In genomic region chr1:156777573-156777972, GRCh38 we compare ENCODE assay signal across 24 cellular contexts. TPM values are rescaled to one million over a fixed set of nuclear protein-coding genes. Genes with fewer than 3 reads are reported as not detected.
DNase-seq lines count a peak whose midpoint lies in the region; ATAC-seq lines count a peak whose summit lies in the region.
"Had no signal": no experiment of that assay in that cellular context is flagged by ENCODE, and none has a peak within 500 bp of the region (broad histone marks: within the 10 kb centered on the region; RNA-seq: fewer than 3 reads in every experiment).

No MANE protein-coding gene starts in this region.

- ATAC-seq in CD4-positive, CD25-positive, alpha-beta regulatory T cell (ENCODE audit: low read depth in 2 of 2): no peak
- ATAC-seq in activated CD8-positive, alpha-beta T cell treated with anti-CD3 and anti-CD28 coated beads, Interleukin-2, amount 10 ng/mL, durations not matched to agents 7 days and 5 days: no peak
- ATAC-seq in naive B cell (ENCODE audit: low read depth in 2 of 2) (no peak), GM21423 (IDR thresholded peaks at IDR 0.05; ENCODE audit: unreplicated experiment) (no peak), GM21526 (IDR thresholded peaks at IDR 0.05; ENCODE audit: low FRiP score, unreplicated experiment) (no peak)
- ATAC-seq: GM23338, right lobe of liver had no signal

- no peak overlapping the region for H3K27ac ChIP-seq in CD4-positive, CD25-positive, alpha-beta regulatory T cell (ENCODE audit: insufficient read depth, low read length, poor library complexity, severe bottlenecking)
- H3K27ac ChIP-seq: right lobe of liver, suprapubic skin had no signal

- no peaks in the 10 kb centered on the region for H3K9me3 ChIP-seq in CD4-positive, CD25-positive, alpha-beta regulatory T cell (ENCODE audit: control insufficient read depth in 2 of 2, low read length in 2 of 2)
- H3K9me3 ChIP-seq: right lobe of liver, suprapubic skin had no signal

- H3K36me3 Mint-ChIP-seq in T-helper 1 cell treated with Interleukin-12 subunit alpha and Interleukin-12 subunit beta and Interleukin-4 antibody, amounts not matched to agents 30 μg/mL and 1 μg/mL, for 36 hours (ENCODE audit: low read depth): peaks cover 25% of the 10 kb centered on the region
- peaks cover 18% of the 10 kb centered on the region for H3K36me3 Mint-ChIP-seq in CD4-positive, CD25-positive, alpha-beta regulatory T cell
- H3K36me3 Mint-ChIP-seq in activated CD8-positive, alpha-beta T cell treated with anti-CD3 and anti-CD28 coated beads, Interleukin-2, amount 10 ng/mL, durations not matched to agents 7 days and 5 days (ENCODE audit: low read depth): peaks cover 32% of the 10 kb centered on the region
- peaks cover 5 to 17% of the 10 kb centered on the region in 2 donors for H3K36me3 Mint-ChIP-seq in naive B cell

- no peak overlapping the region for H3K4me3 ChIP-seq in CD4-positive, CD25-positive, alpha-beta regulatory T cell (ENCODE audit: low read depth, low read length)
- H3K4me3 ChIP-seq: GM23338, right lobe of liver, suprapubic skin had no signal

- no peaks in the 10 kb centered on the region for H3K9me3 Mint-ChIP-seq in T-helper 1 cell treated with Interleukin-12 subunit alpha and Interleukin-12 subunit beta and Interleukin-4 antibody, amounts not matched to agents 30 μg/mL and 1 μg/mL, for 36 hours
- no peaks in the 10 kb centered on the region for H3K9me3 Mint-ChIP-seq in CD4-positive, CD25-positive, alpha-beta regulatory T cell
- H3K9me3 Mint-ChIP-seq in activated CD8-positive, alpha-beta T cell treated with anti-CD3 and anti-CD28 coated beads, Interleukin-2, amount 10 ng/mL, durations not matched to agents 7 days and 5 days (ENCODE audit: insufficient read depth): no peaks in the 10 kb centered on the region
- no peaks in the 10 kb centered on the region for H3K9me3 Mint-ChIP-seq in naive B cell
- H3K9me3 Mint-ChIP-seq: dendritic cell treated with granulocyte-macrophage colony-stimulating factor and Interleukin-4, amounts not matched to agents 40 ng/mL and 50 ng/mL, for 4 days; GM23338; nephron had no signal

- H3K27me3 Mint-ChIP-seq in T-helper 1 cell treated with Interleukin-12 subunit alpha and Interleukin-12 subunit beta and Interleukin-4 antibody, amounts not matched to agents 30 μg/mL and 1 μg/mL, for 36 hours (ENCODE audit: low read depth): no peaks in the 10 kb centered on the region
- H3K27me3 Mint-ChIP-seq in CD4-positive, CD25-positive, alpha-beta regulatory T cell: no peaks in the 10 kb centered on the region
- no peaks in the 10 kb centered on the region for H3K27me3 Mint-ChIP-seq in activated CD8-positive, alpha-beta T cell treated with anti-CD3 and anti-CD28 coated beads, Interleukin-2, amount 10 ng/mL, durations not matched to agents 7 days and 5 days (ENCODE audit: low read depth)
- H3K27me3 Mint-ChIP-seq in naive B cell: no peaks in the 10 kb centered on the region
- H3K27me3 Mint-ChIP-seq: dendritic cell treated with granulocyte-macrophage colony-stimulating factor and Interleukin-4, amounts not matched to agents 40 ng/mL and 50 ng/mL, for 4 days had no signal

- CTCF ChIA-PET in activated CD8-positive, alpha-beta T cell treated with anti-CD3 and anti-CD28 coated beads, Interleukin-2, amount 10 ng/mL, durations not matched to agents 7 days and 5 days (lab: Charles Lee): interaction anchor here (1.3 to 18.8 kb wide), 2 partner anchors 51 to 83 kb away, joined by 4 to 206 read pairs; partner anchors contain the start of genes ISG20L2, METTL25B and NTRK1

- H3K27me3 ChIP-seq in CD4-positive, CD25-positive, alpha-beta regulatory T cell (ENCODE audit: control insufficient read depth, insufficient read depth, low read length): no peaks in the 10 kb centered on the region
- H3K27me3 ChIP-seq: right lobe of liver, suprapubic skin had no signal

- POLR2A ChIA-PET in activated CD8-positive, alpha-beta T cell treated with anti-CD3 and anti-CD28 coated beads, Interleukin-2, amount 10 ng/mL, durations not matched to agents 7 days and 5 days (lab: Charles Lee): no interaction called here

- no peak for DNase-seq in T-helper 1 cell
- no peak for DNase-seq in CD4-positive, CD25-positive, alpha-beta regulatory T cell
- DNase-seq in activated CD8-positive, alpha-beta T cell treated with anti-CD3 and anti-CD28 coated beads, Interleukin-2, amount 10 ng/mL, durations not matched to agents 7 days and 5 days: no peak
- no peak for DNase-seq in naive B cell
- no peak for DNase-seq in COR-L47 (lab: John Stamatoyannopoulos, UW)
- DNase-seq: 8988T; activated CD4-positive, alpha-beta T cell treated with anti-CD3 and anti-CD28 coated beads for 4 hours; AML-193; amygdala; glutamatergic neuron; Karpas-422; mesenchymal stem cell; NCI-H1092; NCI-H1930; NCI-H345; NCI-H82; right lobe of liver had no signal

- peaks cover 23% of the 10 kb centered on the region for H3K36me3 ChIP-seq in CD4-positive, CD25-positive, alpha-beta regulatory T cell (ENCODE audit: control insufficient read depth, insufficient read depth, low read length)

- peaks cover 45% of the 10 kb centered on the region for H3K4me1 Mint-ChIP-seq in T-helper 1 cell treated with Interleukin-12 subunit alpha and Interleukin-12 subunit beta and Interleukin-4 antibody, amounts not matched to agents 30 μg/mL and 1 μg/mL, for 36 hours (ENCODE audit: low read depth)
- H3K4me1 Mint-ChIP-seq in CD4-positive, CD25-positive, alpha-beta regulatory T cell: peaks cover 23 to 56% (median 48%) of the 10 kb centered on the region in 4 donors
- peaks cover 42% of the 10 kb centered on the region for H3K4me1 Mint-ChIP-seq in activated CD8-positive, alpha-beta T cell treated with anti-CD3 and anti-CD28 coated beads, Interleukin-2, amount 10 ng/mL, durations not matched to agents 7 days and 5 days (ENCODE audit: low read depth)
- peaks cover 38 to 51% (median 40%) of the 10 kb centered on the region in 3 donors for H3K4me1 Mint-ChIP-seq in naive B cell

- H3K4me1 ChIP-seq in CD4-positive, CD25-positive, alpha-beta regulatory T cell (ENCODE audit: control insufficient read depth, insufficient read depth, low read length, poor library complexity, severe bottlenecking): peaks cover 27% of the 10 kb centered on the region

- H3K27ac Mint-ChIP-seq in T-helper 1 cell treated with Interleukin-12 subunit alpha and Interleukin-12 subunit beta and Interleukin-4 antibody, amounts not matched to agents 30 μg/mL and 1 μg/mL, for 36 hours: peak overlapping the region; percentile 10
- peak overlapping the region; percentile 2 to 57 (median 32) for H3K27ac Mint-ChIP-seq in CD4-positive, CD25-positive, alpha-beta regulatory T cell
- peak overlapping the region; percentile 5 for H3K27ac Mint-ChIP-seq in activated CD8-positive, alpha-beta T cell treated with anti-CD3 and anti-CD28 coated beads, Interleukin-2, amount 10 ng/mL, durations not matched to agents 7 days and 5 days
- H3K27ac Mint-ChIP-seq in naive B cell: peak overlapping the region in 4 of 6 donors; percentile 19 to 62 (median 34)
- H3K27ac Mint-ChIP-seq: dendritic cell treated with granulocyte-macrophage colony-stimulating factor and Interleukin-4, amounts not matched to agents 40 ng/mL and 50 ng/mL, for 4 days; GM23338; nephron had no signal

- no peak overlapping the region for H3K4me3 Mint-ChIP-seq in T-helper 1 cell treated with Interleukin-12 subunit alpha and Interleukin-12 subunit beta and Interleukin-4 antibody, amounts not matched to agents 30 μg/mL and 1 μg/mL, for 36 hours
- peak overlapping the region in 1 of 4 donors; percentile 44 for H3K4me3 Mint-ChIP-seq in CD4-positive, CD25-positive, alpha-beta regulatory T cell
- no peak overlapping the region for H3K4me3 Mint-ChIP-seq in activated CD8-positive, alpha-beta T cell treated with anti-CD3 and anti-CD28 coated beads, Interleukin-2, amount 10 ng/mL, durations not matched to agents 7 days and 5 days
- no peak overlapping the region for H3K4me3 Mint-ChIP-seq in naive B cell
- H3K4me3 Mint-ChIP-seq: dendritic cell treated with granulocyte-macrophage colony-stimulating factor and Interleukin-4, amounts not matched to agents 40 ng/mL and 50 ng/mL, for 4 days; GM23338; nephron had no signal

RNA-seq across cellular contexts. Expression of gene PRCC, which starts 10.2 kb away (rescaled TPM):
- 67.8 TPM for total RNA-seq in CD4-positive, CD25-positive, alpha-beta regulatory T cell
- 10 to 100 TPM; 35.5 to 43.3 (median 36.4) TPM for polyA plus RNA-seq in CD4-positive, CD25-positive, alpha-beta regulatory T cell
- 10 to 100 TPM; 71.9 to 75.5 TPM for total RNA-seq in activated CD8-positive, alpha-beta T cell treated with anti-CD3 and anti-CD28 coated beads, Interleukin-2, amount 10 ng/mL, durations not matched to agents 7 days and 5 days
- polyA plus RNA-seq in naive B cell (ENCODE audit: low read depth in 6 of 6): 10 to 100 TPM; 31.9 to 69.4 (median 38.9) TPM

RNA-seq across cellular contexts. Expression of gene HDGF, which starts 26.1 kb away (rescaled TPM):
- total RNA-seq in CD4-positive, CD25-positive, alpha-beta regulatory T cell: 87.6 TPM
- 10 to 100 TPM; 26.9 to 50.2 (median 36.7) TPM for polyA plus RNA-seq in CD4-positive, CD25-positive, alpha-beta regulatory T cell
- total RNA-seq in activated CD8-positive, alpha-beta T cell treated with anti-CD3 and anti-CD28 coated beads, Interleukin-2, amount 10 ng/mL, durations not matched to agents 7 days and 5 days: 100 to 1,000 TPM; 261 to 264 TPM
- 10 to 100 TPM; 19.6 to 33.8 (median 26.3) TPM for polyA plus RNA-seq in naive B cell (ENCODE audit: low read depth in 6 of 6)

RNA-seq across cellular contexts. Expression of gene MRPL24, which starts 36.7 kb away (rescaled TPM):
- total RNA-seq in CD4-positive, CD25-positive, alpha-beta regulatory T cell: 18.2 TPM
- 10 to 100 TPM; 72.5 to 86.4 (median 79.3) TPM for polyA plus RNA-seq in CD4-positive, CD25-positive, alpha-beta regulatory T cell
- 10 to 100 TPM; 59.8 to 62.6 TPM for total RNA-seq in activated CD8-positive, alpha-beta T cell treated with anti-CD3 and anti-CD28 coated beads, Interleukin-2, amount 10 ng/mL, durations not matched to agents 7 days and 5 days
- polyA plus RNA-seq in naive B cell (ENCODE audit: low read depth in 6 of 6): 100 to 1,000 TPM in 1 of 6 donors, 10 to 100 TPM in 5; 70.7 to 117 (median 76.1) TPM

RNA-seq across cellular contexts. Expression of gene SH2D2A, which starts 39.1 kb away (rescaled TPM):
- 158 TPM for total RNA-seq in CD4-positive, CD25-positive, alpha-beta regulatory T cell
- 10 to 100 TPM; 27.3 to 36.4 (median 31.2) TPM for polyA plus RNA-seq in CD4-positive, CD25-positive, alpha-beta regulatory T cell
- total RNA-seq in activated CD8-positive, alpha-beta T cell treated with anti-CD3 and anti-CD28 coated beads, Interleukin-2, amount 10 ng/mL, durations not matched to agents 7 days and 5 days: 10 to 100 TPM; 84.0 to 86.7 TPM
- 1 to 10 TPM in 1 of 6 donors, under 1 TPM in 4, not detected in 1; 0.26 to 1.2 (median 0.31) TPM for polyA plus RNA-seq in naive B cell (ENCODE audit: low read depth in 6 of 6)

RNA-seq across cellular contexts. Expression of gene ISG20L2, which starts 49.0 kb away (rescaled TPM):
- 76.7 TPM for total RNA-seq in CD4-positive, CD25-positive, alpha-beta regulatory T cell
- 10 to 100 TPM; 15.8 to 17.8 (median 17.0) TPM for polyA plus RNA-seq in CD4-positive, CD25-positive, alpha-beta regulatory T cell
- 10 to 100 TPM; 56.3 to 58.8 TPM for total RNA-seq in activated CD8-positive, alpha-beta T cell treated with anti-CD3 and anti-CD28 coated beads, Interleukin-2, amount 10 ng/mL, durations not matched to agents 7 days and 5 days
- 10 to 100 TPM; 14.3 to 35.0 (median 26.3) TPM for polyA plus RNA-seq in naive B cell (ENCODE audit: low read depth in 6 of 6)
